In genomic region chr11:14741195-14741594, GRCh38 we compare ENCODE assay signal across 1 cellular context.
A peak's percentile ranks its signal among the peaks of the same experiment; 100 is the strongest.
TF ChIP-seq lines count a peak whose summit lies in the region.

No MANE protein-coding gene starts in this region.

TF ChIP-seq in HepG2, 621 proteins besides CTCF, POLR2A, EP300 and RAD21 (continued from another document and continues in another):
- TF ChIP-seq, protein P1, sequence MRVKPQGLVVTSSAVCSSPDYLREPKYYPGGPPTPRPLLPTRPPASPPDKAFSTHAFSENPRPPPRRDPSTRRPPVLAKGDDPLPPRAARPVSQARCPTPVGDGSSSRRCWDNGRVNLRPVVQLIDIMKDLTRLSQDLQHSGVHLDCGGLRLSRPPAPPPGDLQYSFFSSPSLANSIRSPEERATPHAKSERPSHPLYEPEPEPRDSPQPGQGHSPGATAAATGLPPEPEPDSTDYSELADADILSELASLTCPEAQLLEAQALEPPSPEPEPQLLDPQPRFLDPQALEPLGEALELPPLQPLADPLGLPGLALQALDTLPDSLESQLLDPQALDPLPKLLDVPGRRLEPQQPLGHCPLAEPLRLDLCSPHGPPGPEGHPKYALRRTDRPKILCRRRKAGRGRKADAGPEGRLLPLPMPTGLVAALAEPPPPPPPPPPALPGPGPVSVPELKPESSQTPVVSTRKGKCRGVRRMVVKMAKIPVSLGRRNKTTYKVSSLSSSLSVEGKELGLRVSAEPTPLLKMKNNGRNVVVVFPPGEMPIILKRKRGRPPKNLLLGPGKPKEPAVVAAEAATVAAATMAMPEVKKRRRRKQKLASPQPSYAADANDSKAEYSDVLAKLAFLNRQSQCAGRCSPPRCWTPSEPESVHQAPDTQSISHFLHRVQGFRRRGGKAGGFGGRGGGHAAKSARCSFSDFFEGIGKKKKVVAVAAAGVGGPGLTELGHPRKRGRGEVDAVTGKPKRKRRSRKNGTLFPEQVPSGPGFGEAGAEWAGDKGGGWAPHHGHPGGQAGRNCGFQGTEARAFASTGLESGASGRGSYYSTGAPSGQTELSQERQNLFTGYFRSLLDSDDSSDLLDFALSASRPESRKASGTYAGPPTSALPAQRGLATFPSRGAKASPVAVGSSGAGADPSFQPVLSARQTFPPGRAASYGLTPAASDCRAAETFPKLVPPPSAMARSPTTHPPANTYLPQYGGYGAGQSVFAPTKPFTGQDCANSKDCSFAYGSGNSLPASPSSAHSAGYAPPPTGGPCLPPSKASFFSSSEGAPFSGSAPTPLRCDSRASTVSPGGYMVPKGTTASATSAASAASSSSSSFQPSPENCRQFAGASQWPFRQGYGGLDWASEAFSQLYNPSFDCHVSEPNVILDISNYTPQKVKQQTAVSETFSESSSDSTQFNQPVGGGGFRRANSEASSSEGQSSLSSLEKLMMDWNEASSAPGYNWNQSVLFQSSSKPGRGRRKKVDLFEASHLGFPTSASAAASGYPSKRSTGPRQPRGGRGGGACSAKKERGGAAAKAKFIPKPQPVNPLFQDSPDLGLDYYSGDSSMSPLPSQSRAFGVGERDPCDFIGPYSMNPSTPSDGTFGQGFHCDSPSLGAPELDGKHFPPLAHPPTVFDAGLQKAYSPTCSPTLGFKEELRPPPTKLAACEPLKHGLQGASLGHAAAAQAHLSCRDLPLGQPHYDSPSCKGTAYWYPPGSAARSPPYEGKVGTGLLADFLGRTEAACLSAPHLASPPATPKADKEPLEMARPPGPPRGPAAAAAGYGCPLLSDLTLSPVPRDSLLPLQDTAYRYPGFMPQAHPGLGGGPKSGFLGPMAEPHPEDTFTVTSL (CRISPR knock-in tag; IDR thresholded peaks at IDR 0.05; ENCODE audit: borderline replicate concordance): peak; percentile 90; the same call in 1 of the 2 replicates
- TF ChIP-seq HNRNPUL1 (IDR thresholded peaks at IDR 0.05; ENCODE audit: low read depth, low read length) (no peak), ZNF430 (CRISPR knock-in tag; IDR thresholded peaks at IDR 0.05) (no peak), ZBTB49 (CRISPR knock-in tag; IDR thresholded peaks at IDR 0.05; ENCODE audit: borderline replicate concordance) (no peak), ZNF572 (CRISPR knock-in tag; IDR thresholded peaks at IDR 0.05) (no peak), PHF8 (CRISPR knock-in tag; IDR thresholded peaks at IDR 0.05) (no peak), ZNF569 (CRISPR knock-in tag; IDR thresholded peaks at IDR 0.05; ENCODE audit: borderline replicate concordance) (no peak), CC2D1A (CRISPR knock-in tag; IDR thresholded peaks at IDR 0.05) (no peak), CENPT (CRISPR knock-in tag; IDR thresholded peaks at IDR 0.05; ENCODE audit: low read depth) (no peak), KDM2A (CRISPR knock-in tag; IDR thresholded peaks at IDR 0.05; ENCODE audit: borderline replicate concordance, low read depth) (no peak), NCOA2 (CRISPR knock-in tag; IDR thresholded peaks at IDR 0.05) (peak; percentile 69; the same call in 1 of the 2 replicates), ZSCAN20 (CRISPR knock-in tag; IDR thresholded peaks at IDR 0.05; ENCODE audit: borderline replicate concordance) (no peak), ZNF136 (CRISPR knock-in tag; IDR thresholded peaks at IDR 0.05; ENCODE audit: low read depth) (no peak), ZNF556 (CRISPR knock-in tag; IDR thresholded peaks at IDR 0.05; ENCODE audit: borderline replicate concordance) (no peak), KMT2A (CRISPR knock-in tag; IDR thresholded peaks at IDR 0.05) (no peak), MXI1 (IDR thresholded peaks at IDR 0.05; ENCODE audit: borderline replicate concordance, low read depth, low read length) (no peak), MBD4 (IDR thresholded peaks at IDR 0.05; ENCODE audit: borderline replicate concordance, low read length) (no peak), RFXAP (CRISPR knock-in tag; IDR thresholded peaks at IDR 0.05; ENCODE audit: borderline replicate concordance) (no peak), TERF1 (CRISPR knock-in tag; IDR thresholded peaks at IDR 0.05) (no peak), CBX1 (IDR thresholded peaks at IDR 0.05; ENCODE audit: low read depth) (no peak), ZNF800 (CRISPR knock-in tag; IDR thresholded peaks at IDR 0.05) (no peak), E2F2 (CRISPR knock-in tag; IDR thresholded peaks at IDR 0.05; ENCODE audit: borderline replicate concordance) (no peak), ZSCAN21 (CRISPR knock-in tag; IDR thresholded peaks at IDR 0.05; ENCODE audit: borderline replicate concordance) (no peak), AGO2 (optimal IDR thresholded peaks at IDR 0.05; ENCODE audit: low read depth, low read length) (no peak), ZNF672 (CRISPR knock-in tag; IDR thresholded peaks at IDR 0.05) (no peak), ZNF503 (CRISPR knock-in tag; IDR thresholded peaks at IDR 0.05) (peak; percentile 76), ZNF780A (CRISPR knock-in tag; IDR thresholded peaks at IDR 0.05) (no peak), KLF11 (CRISPR knock-in tag; IDR thresholded peaks at IDR 0.05) (no peak), HDAC1 (CRISPR knock-in tag; IDR thresholded peaks at IDR 0.05) (peak; percentile 53), LCORL (IDR thresholded peaks at IDR 0.05) (peak; percentile 88), LCORL (CRISPR knock-in tag; IDR thresholded peaks at IDR 0.05) (peak; percentile 74), MATR3 (CRISPR knock-in tag; IDR thresholded peaks at IDR 0.05) (no peak), ZNF589 (CRISPR knock-in tag; conservative IDR thresholded peaks at IDR 0.05) (no peak), RXRB (CRISPR knock-in tag; IDR thresholded peaks at IDR 0.05; ENCODE audit: borderline replicate concordance) (peak; percentile 68; the same call in 1 of the 2 replicates), PAF1 (CRISPR knock-in tag; IDR thresholded peaks at IDR 0.05) (no peak), HNF4G (IDR thresholded peaks at IDR 0.05; ENCODE audit: borderline replicate concordance, low read depth, low read length) (peak; percentile 49), HNF4G (CRISPR knock-in tag; IDR thresholded peaks at IDR 0.05; ENCODE audit: borderline replicate concordance, low read depth) (no peak), SP5 (CRISPR knock-in tag; IDR thresholded peaks at IDR 0.05; ENCODE audit: borderline replicate concordance, low read depth) (no peak), ZNF10 (CRISPR knock-in tag; IDR thresholded peaks at IDR 0.05; ENCODE audit: borderline replicate concordance, low read depth) (no peak), NR2F1 (CRISPR knock-in tag; IDR thresholded peaks at IDR 0.05) (no peak), TBX3 (IDR thresholded peaks at IDR 0.05; ENCODE audit: borderline replicate concordance) (peak; percentile 35; the same call in 1 of the 2 replicates), BRD4 (CRISPR knock-in tag; IDR thresholded peaks at IDR 0.05) (no peak), ZNF260 (CRISPR knock-in tag; IDR thresholded peaks at IDR 0.05; ENCODE audit: borderline replicate concordance, low read depth) (no peak), NFE2 (CRISPR knock-in tag; IDR thresholded peaks at IDR 0.05) (no peak), SNRNP70 (IDR thresholded peaks at IDR 0.05; ENCODE audit: low read depth, low read length) (no peak), RELA (CRISPR knock-in tag; IDR thresholded peaks at IDR 0.05) (no peak), TCF7L2 (IDR thresholded peaks at IDR 0.05; ENCODE audit: low read depth, low read length) (no peak), KDM3A (CRISPR knock-in tag; IDR thresholded peaks at IDR 0.05; ENCODE audit: low read depth) (peak; percentile 42; the same call in 1 of the 2 replicates), ZFAT (CRISPR knock-in tag; conservative IDR thresholded peaks at IDR 0.05) (no peak), SPEN (CRISPR knock-in tag; IDR thresholded peaks at IDR 0.05; ENCODE audit: low read depth) (no peak)
- TF ChIP-seq, protein P2, sequence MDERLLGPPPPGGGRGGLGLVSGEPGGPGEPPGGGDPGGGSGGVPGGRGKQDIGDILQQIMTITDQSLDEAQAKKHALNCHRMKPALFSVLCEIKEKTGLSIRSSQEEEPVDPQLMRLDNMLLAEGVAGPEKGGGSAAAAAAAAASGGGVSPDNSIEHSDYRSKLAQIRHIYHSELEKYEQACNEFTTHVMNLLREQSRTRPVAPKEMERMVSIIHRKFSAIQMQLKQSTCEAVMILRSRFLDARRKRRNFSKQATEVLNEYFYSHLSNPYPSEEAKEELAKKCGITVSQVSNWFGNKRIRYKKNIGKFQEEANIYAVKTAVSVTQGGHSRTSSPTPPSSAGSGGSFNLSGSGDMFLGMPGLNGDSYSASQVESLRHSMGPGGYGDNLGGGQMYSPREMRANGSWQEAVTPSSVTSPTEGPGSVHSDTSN (CRISPR knock-in tag; IDR thresholded peaks at IDR 0.05): no peak
- TF ChIP-seq, protein P3, sequence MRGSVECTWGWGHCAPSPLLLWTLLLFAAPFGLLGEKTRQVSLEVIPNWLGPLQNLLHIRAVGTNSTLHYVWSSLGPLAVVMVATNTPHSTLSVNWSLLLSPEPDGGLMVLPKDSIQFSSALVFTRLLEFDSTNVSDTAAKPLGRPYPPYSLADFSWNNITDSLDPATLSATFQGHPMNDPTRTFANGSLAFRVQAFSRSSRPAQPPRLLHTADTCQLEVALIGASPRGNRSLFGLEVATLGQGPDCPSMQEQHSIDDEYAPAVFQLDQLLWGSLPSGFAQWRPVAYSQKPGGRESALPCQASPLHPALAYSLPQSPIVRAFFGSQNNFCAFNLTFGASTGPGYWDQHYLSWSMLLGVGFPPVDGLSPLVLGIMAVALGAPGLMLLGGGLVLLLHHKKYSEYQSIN (CRISPR knock-in tag; IDR thresholded peaks at IDR 0.05; ENCODE audit: borderline replicate concordance): no peak
- TF ChIP-seq, protein P4, sequence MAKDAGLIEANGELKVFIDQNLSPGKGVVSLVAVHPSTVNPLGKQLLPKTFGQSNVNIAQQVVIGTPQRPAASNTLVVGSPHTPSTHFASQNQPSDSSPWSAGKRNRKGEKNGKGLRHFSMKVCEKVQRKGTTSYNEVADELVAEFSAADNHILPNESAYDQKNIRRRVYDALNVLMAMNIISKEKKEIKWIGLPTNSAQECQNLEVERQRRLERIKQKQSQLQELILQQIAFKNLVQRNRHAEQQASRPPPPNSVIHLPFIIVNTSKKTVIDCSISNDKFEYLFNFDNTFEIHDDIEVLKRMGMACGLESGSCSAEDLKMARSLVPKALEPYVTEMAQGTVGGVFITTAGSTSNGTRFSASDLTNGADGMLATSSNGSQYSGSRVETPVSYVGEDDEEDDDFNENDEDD (CRISPR knock-in tag; IDR thresholded peaks at IDR 0.05; ENCODE audit: borderline replicate concordance): no peak
